Comparison of ENCODE assay signal across 21 cellular contexts in genomic region chr6:16823700-16824352, GRCh38.
"Had no signal": no experiment of that assay in that cellular context is flagged by ENCODE, and none has a peak within 500 bp of the region (broad histone marks: within the 10 kb centered on the region; RNA-seq: fewer than 3 reads in every experiment).

No MANE protein-coding gene starts in this region.

- H3K4me2 ChIP-seq: KMS-11 had no signal

- H3K36me3 ChIP-seq: SJSA1 had no signal

- H3K27me3 ChIP-seq: SJSA1 had no signal

- FAIRE-seq: RCC 7860 had no signal

- H3K4me3 ChIP-seq: SJSA1, SK-N-MC had no signal

- H3K4me1 ChIP-seq: SJSA1 had no signal

- H3K27ac ChIP-seq: KMS-11, SJSA1, SK-N-MC had no signal

- DNase-seq: IMR-90, Kasumi-1, MM.1S, NCI-H1092 treated with DMSO at 0.1 percent for 48 hours, NCI-H1436, NCI-H187, NCI-H2029, NCI-H2081 treated with DMSO at 0.1 percent for 48 hours, NCI-H2171, NCI-H345, NCI-H446 treated with DMSO at 0.1 percent for 48 hours, NCI-H510A treated with DMSO at 0.1 percent for 48 hours, NCI-H526 treated with DMSO at 0.1 percent for 48 hours, NCI-H774, Right ventricle myocardium superior, RPMI8226, SIG-M5 had no signal

- H3K9me3 ChIP-seq: SJSA1 had no signal

- H3K9ac ChIP-seq: KMS-11 had no signal
